In the genomic region with DNA sequence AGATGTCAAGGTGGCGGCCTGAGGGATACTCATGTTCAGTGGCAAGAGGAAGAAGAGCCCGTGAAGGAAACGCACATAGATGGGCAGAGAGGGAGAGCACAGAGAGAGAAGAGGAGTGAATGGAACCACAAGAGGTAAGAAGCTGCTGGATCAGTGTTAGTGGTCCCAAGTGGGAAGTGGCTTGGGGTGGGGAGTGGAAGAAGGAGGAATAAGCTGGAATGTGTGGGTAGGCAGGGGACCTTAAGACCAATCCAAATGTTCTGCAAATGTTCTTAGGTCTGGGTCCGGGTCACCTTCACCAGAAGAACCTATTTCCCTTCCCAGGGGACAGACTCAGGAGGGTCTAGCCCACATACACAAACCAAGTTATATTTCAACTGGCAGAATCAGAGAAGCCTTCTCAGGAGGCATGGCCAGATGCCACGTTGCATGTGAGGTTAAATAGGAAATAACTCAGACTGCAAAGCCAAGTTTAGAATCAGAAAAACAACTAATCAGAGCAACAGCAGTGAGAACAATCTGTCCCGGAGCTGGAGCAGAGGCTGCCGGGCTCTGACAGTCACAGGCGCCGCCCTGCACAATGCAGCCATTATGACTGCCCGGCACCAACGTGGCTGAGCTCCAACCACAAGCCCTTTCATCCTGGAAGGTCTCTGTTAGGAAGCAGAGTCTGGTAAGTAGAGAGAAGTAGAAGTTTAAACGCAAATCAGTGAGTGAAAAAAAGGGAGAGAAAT, we compare ENCODE assay signal across 9 cellular contexts.
DNase-seq lines count a peak whose midpoint lies in the region; ATAC-seq, FAIRE-seq and TF ChIP-seq lines count a peak whose summit lies in the region.
"Had no signal": no experiment of that assay in that cellular context is flagged by ENCODE, and none has a peak within 500 bp of the region (broad histone marks: within the 10 kb centered on the region; RNA-seq: fewer than 3 reads in every experiment).

No MANE protein-coding gene starts in this region.

- no peak overlapping the region for H3K23ac ChIP-seq in IMR-90 (ENCODE audit: low read depth, low read length)

- no peaks in the 10 kb centered on the region for H3K9me3 ChIP-seq in IMR-90 (ENCODE audit: control insufficient read depth, insufficient read depth, low read length)

- H3K14ac ChIP-seq in IMR-90 (replicated peaks; ENCODE audit: low read depth, low read length) = no peak overlapping the region

- no peak overlapping the region for H3K27ac ChIP-seq in IMR-90 (ENCODE audit: insufficient read depth, low read length)
- no peak overlapping the region for H3K27ac ChIP-seq in RWPE1

- H2BK20ac ChIP-seq in IMR-90 (ENCODE audit: low read depth, low read length) = no peak overlapping the region

- no peak for DNase-seq in IMR-90
- peak; percentile 2 for DNase-seq in bronchial epithelial cell (ENCODE audit: low read depth)
- DNase-seq in left lobe of liver (ENCODE audit: low spot score) = peak; percentile 50
- DNase-seq in stimulated activated naive CD8-positive, alpha-beta T cell treated with anti-CD3 and anti-CD28 coated beads, Interleukin-15, Interleukin-2, amounts not matched to agents 100 U/mL and 50 U/mL, for 24 hours = peak; percentile 9
- DNase-seq in RWPE1 (ENCODE audit: low spot score) = no peak
- no peak for DNase-seq in stimulated activated CD4-positive, alpha-beta T cell treated with anti-CD3 and anti-CD28 coated beads, Interleukin-4, amount 100 ng/mL, for 4 hours
- no peak for DNase-seq in DMS153 (lab: John Stamatoyannopoulos, UW)
- DNase-seq in RKO (ENCODE audit: low spot score) = no peak
- DNase-seq: SIG-M5 had no signal

- H4K20me1 ChIP-seq in IMR-90 (ENCODE audit: insufficient read depth, low read length) = no peaks in the 10 kb centered on the region

- intact Hi-C loops in IMR-90 (cut with micrococcal nuclease) = loop anchor here (10.0 kb wide), 1 partner anchor 274 kb away; no protein-coding TSS in a partner anchor

- POLR2A ChIA-PET in IMR-90 (lab: Charles Lee; ENCODE audit: unreplicated experiment) (no interaction called here), RWPE1 (lab: Yijun Ruan, JAX; ENCODE audit: low non-redundant PET) (no interaction called here)

- H2BK120ac ChIP-seq in IMR-90 (ENCODE audit: low read depth, low read length) = 0 out of 2 replicates have a peak overlapping the region, but pooled peaks have one; percentile 32

- TF ChIP-seq RAD21 in IMR-90 (IDR thresholded peaks at IDR 0.05; ENCODE audit: low read length) = no peak

- H3K18ac ChIP-seq in IMR-90 (ENCODE audit: low read depth, low read length) = no peak overlapping the region; the same call in 1 of the 2 replicates

- no peaks in the 10 kb centered on the region for H3K36me3 ChIP-seq in IMR-90 (ENCODE audit: control insufficient read depth, insufficient read depth, low read length)
- no peaks in the 10 kb centered on the region for H3K36me3 ChIP-seq in bronchial epithelial cell (ENCODE audit: control insufficient read depth, insufficient read depth, low read length)

- no peaks in the 10 kb centered on the region for H3K9me1 ChIP-seq in IMR-90 (ENCODE audit: insufficient read depth, low read length)

- CTCF ChIA-PET in IMR-90 (lab: Yijun Ruan, JAX) = no interaction called here
- CTCF ChIA-PET in RWPE1 (lab: Yijun Ruan, JAX) = interaction anchor here (0.5 kb wide), 1 partner anchor 1680 kb away, joined by 3 read pairs; no protein-coding TSS in a partner anchor

- no peak overlapping the region; the same call in 2 of the 3 replicates for H2BK15ac ChIP-seq in IMR-90 (ENCODE audit: low read depth, low read length)

- H2AFZ ChIP-seq in IMR-90 (replicated peaks; ENCODE audit: low read length, poor library complexity) = peak overlapping the region; percentile 53

- no peaks in the 10 kb centered on the region for H3K79me1 ChIP-seq in IMR-90 (ENCODE audit: low read depth in 1 of 2, low read length in 2 of 2)

- H3K4ac ChIP-seq in IMR-90 (ENCODE audit: low read depth, low read length) = no peak overlapping the region

- H3K27me3 ChIP-seq in IMR-90 (ENCODE audit: control insufficient read depth, insufficient read depth, low read length) (no peaks in the 10 kb centered on the region; the same call in 1 of the 2 replicates), bronchial epithelial cell (ENCODE audit: control insufficient read depth, insufficient read depth, low read length) (peaks cover 1% of the 10 kb centered on the region)

- H2AK5ac ChIP-seq in IMR-90 (ENCODE audit: low read depth, low read length) = no peak overlapping the region

- no peak overlapping the region for H4K91ac ChIP-seq in IMR-90 (ENCODE audit: insufficient read depth, low read depth, low read length)

- H3K9ac ChIP-seq in IMR-90 (ENCODE audit: low read depth, low read length) = 0 out of 2 replicates have a peak overlapping the region, but pooled peaks have one; percentile 36

- H2BK5ac ChIP-seq in IMR-90 (ENCODE audit: low read depth, low read length, poor library complexity, severe bottlenecking) = no peak overlapping the region

- H3K4me3 ChIP-seq in IMR-90 (ENCODE audit: insufficient read depth, low read depth, low read length) = 0 out of 2 replicates have a peak overlapping the region, but pooled peaks have one; percentile 9
- H3K4me3 ChIP-seq in bronchial epithelial cell (ENCODE audit: low read depth, low read length) = no peak overlapping the region

- in situ Hi-C loops in IMR-90 (cut with MboI; ENCODE audit: low sequenced_read_pairs) = no loop called here

- no TSS peak for BruUV-seq in IMR-90 (replicated peaks; lab: Mats Ljungman, UMichigan)

- ATAC-seq in IMR-90 (ENCODE audit: low read depth) = peak; percentile 75
- ATAC-seq in left lobe of liver = peak; percentile 79
- no peak for ATAC-seq in stimulated activated naive CD8-positive, alpha-beta T cell treated with anti-CD3 and anti-CD28 coated beads, Interleukin-15, Interleukin-2, amounts not matched to agents 100 U/mL and 50 U/mL, for 24 hours

- 77% methylated on average over 4 of the region's 12 CpGs; no CpG with 5 or more reads in 1 of the 2 experiments for WGBS in IMR-90 (ENCODE audit: extremely low coverage in 2 of 2, insufficient read length in 1 of 2), 2 experiments

- H2AK9ac ChIP-seq in IMR-90 (replicated peaks; ENCODE audit: low read depth, low read length, poor library complexity) = peak overlapping the region; percentile 6

- H3K4me1 ChIP-seq in IMR-90 (ENCODE audit: control insufficient read depth, insufficient read depth, low read length) = no peaks in the 10 kb centered on the region

- TF ChIP-seq POLR2A in IMR-90 (IDR thresholded peaks at IDR 0.05; ENCODE audit: low read depth, low read length) = no peak

- H4K8ac ChIP-seq in IMR-90 (ENCODE audit: low read depth in 2 of 2, low read length in 2 of 2) = peak overlapping the region in 1 of 2 experiments; percentile 40; a peak in 1 of 4 replicates

- no peak overlapping the region for H4K5ac ChIP-seq in IMR-90 (ENCODE audit: low read depth, low read length)

- dilution Hi-C loops in IMR-90 (cut with HindIII; ENCODE audit: low sequenced_read_pairs, unreplicated experiment) = no loop called here

- FAIRE-seq in bronchial epithelial cell (lab: Jason Lieb, UNC) = no peak

- no peak for TF ChIP-seq CTCF in IMR-90 (conservative IDR thresholded peaks at IDR 0.05; ENCODE audit: low read depth, low read length)
- no peak for TF ChIP-seq CTCF in bronchial epithelial cell (IDR thresholded peaks at IDR 0.05; ENCODE audit: insufficient read depth, low read length, severe bottlenecking)
- no peak for TF ChIP-seq CTCF in RWPE1 (conservative IDR thresholded peaks at IDR 0.05; ENCODE audit: low read depth)

- peak overlapping the region; percentile 41 for H3K4me2 ChIP-seq in IMR-90 (ENCODE audit: low read depth, low read length)

- H3K56ac ChIP-seq in IMR-90 (ENCODE audit: extremely low read depth, insufficient read depth, low read length) = no peak overlapping the region

TF ChIP-seq in IMR-90, 13 proteins besides CTCF, POLR2A, EP300 and RAD21:
- TF ChIP-seq MXI1 (IDR thresholded peaks at IDR 0.05; ENCODE audit: borderline replicate concordance, low read depth, low read length) (no peak), CHD1 (IDR thresholded peaks at IDR 0.05; ENCODE audit: low read depth, low read length) (no peak), FOS (IDR thresholded peaks at IDR 0.05; ENCODE audit: low read depth, low read length) (no peak), RCOR1 (IDR thresholded peaks at IDR 0.05; ENCODE audit: insufficient replicate concordance, low read length) (no peak), SMC3 (IDR thresholded peaks at IDR 0.05; ENCODE audit: low read depth, low read length) (no peak), RFX5 (IDR thresholded peaks at IDR 0.05; ENCODE audit: low read depth, low read length) (no peak), CEBPB (IDR thresholded peaks at IDR 0.05; ENCODE audit: low read depth, low read length) (no peak), MAZ (IDR thresholded peaks at IDR 0.05; ENCODE audit: borderline replicate concordance, low read depth, low read length) (no peak), NFE2L2 (IDR thresholded peaks at IDR 0.05; ENCODE audit: low read depth, low read length) (no peak), BHLHE40 (IDR thresholded peaks at IDR 0.05; ENCODE audit: low read depth, low read length) (no peak), MAFK (IDR thresholded peaks at IDR 0.05; ENCODE audit: low read depth, low read length) (no peak)
- TF ChIP-seq, protein P1, sequence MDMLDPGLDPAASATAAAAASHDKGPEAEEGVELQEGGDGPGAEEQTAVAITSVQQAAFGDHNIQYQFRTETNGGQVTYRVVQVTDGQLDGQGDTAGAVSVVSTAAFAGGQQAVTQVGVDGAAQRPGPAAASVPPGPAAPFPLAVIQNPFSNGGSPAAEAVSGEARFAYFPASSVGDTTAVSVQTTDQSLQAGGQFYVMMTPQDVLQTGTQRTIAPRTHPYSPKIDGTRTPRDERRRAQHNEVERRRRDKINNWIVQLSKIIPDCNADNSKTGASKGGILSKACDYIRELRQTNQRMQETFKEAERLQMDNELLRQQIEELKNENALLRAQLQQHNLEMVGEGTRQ (IDR thresholded peaks at IDR 0.05; ENCODE audit: low read depth, low read length) = no peak
- TF ChIP-seq, protein P2, sequence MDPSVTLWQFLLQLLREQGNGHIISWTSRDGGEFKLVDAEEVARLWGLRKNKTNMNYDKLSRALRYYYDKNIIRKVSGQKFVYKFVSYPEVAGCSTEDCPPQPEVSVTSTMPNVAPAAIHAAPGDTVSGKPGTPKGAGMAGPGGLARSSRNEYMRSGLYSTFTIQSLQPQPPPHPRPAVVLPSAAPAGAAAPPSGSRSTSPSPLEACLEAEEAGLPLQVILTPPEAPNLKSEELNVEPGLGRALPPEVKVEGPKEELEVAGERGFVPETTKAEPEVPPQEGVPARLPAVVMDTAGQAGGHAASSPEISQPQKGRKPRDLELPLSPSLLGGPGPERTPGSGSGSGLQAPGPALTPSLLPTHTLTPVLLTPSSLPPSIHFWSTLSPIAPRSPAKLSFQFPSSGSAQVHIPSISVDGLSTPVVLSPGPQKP (IDR thresholded peaks at IDR 0.05; ENCODE audit: borderline replicate concordance, low read depth, low read length) = no peak

Comparison
In these comparisons a context has a peak if more than half of its experiments do, and no peak if none do; other contexts are left out.
1. DNase-seq: peak in bronchial epithelial cell (single experiment), left lobe of liver (single experiment) and stimulated activated naive CD8-positive, alpha-beta T cell treated with anti-CD3 and anti-CD28 coated beads, Interleukin-15, Interleukin-2, amounts not matched to agents 100 U/mL and 50 U/mL, for 24 hours (single experiment); none in IMR-90 (single experiment), RWPE1 (single experiment), stimulated activated CD4-positive, alpha-beta T cell treated with anti-CD3 and anti-CD28 coated beads, Interleukin-4, amount 100 ng/mL, for 4 hours (0 of 2), DMS153 (single experiment) and RKO (single experiment).